Comparison of ENCODE assay signal across 17 cellular contexts in the genomic region with DNA sequence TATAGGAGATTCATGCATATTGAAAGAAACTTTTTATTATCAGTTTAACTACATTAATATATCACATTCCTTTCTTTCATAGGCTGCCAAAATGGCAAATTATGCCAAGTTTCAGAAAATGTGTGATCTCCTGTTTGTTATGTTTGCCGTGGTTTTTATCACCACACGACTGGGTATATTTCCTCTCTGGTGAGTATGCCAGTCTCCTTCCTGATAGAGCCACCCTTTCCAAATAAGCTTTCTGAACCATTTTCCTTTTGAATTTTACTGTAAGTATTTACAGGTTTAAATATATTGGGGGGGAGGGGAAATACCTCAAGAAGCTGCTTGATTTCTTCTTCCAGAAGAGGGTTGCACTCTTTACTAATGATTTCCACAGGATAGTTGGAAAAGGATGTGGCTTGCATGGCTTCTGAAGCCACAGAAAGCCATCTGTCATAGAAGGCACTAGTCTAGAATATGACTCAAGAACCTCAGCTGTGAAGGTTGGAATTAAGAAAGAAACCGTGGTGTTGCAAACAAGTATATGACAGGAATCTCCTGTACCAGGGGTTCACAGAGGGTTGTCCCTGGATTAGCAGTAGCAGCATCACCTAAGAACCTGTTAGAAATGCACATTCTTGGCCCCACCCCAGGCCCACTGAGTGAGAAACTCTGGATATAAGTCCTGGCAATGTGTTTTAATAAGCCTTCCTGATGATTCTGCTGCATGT.
A peak's percentile ranks its signal among the peaks of the same experiment; 100 is the strongest.
DNase-seq lines count a peak whose midpoint lies in the region; ATAC-seq, FAIRE-seq and TF ChIP-seq lines count a peak whose summit lies in the region.
"Had no signal": no experiment of that assay in that cellular context is flagged by ENCODE, and none has a peak within 500 bp of the region (broad histone marks: within the 10 kb centered on the region; RNA-seq: fewer than 3 reads in every experiment).

No MANE protein-coding gene starts in this region.

- no peaks in the 10 kb centered on the region for H3K9me2 ChIP-seq in PC-9 (ENCODE audit: insufficient read depth)

- H4K20me1 ChIP-seq in PC-9 (ENCODE audit: insufficient read depth) = no peaks in the 10 kb centered on the region

- CTCF ChIA-PET in CD4-positive, alpha-beta memory T cell (lab: Charles Lee; ENCODE audit: partially characterized antibody) = interaction anchor here (0.8 to 1.6 kb wide), 3 partner anchors 12 to 23 kb away, joined by 3 to 5 read pairs (median 4); no protein-coding TSS in a partner anchor
- CTCF ChIA-PET in CD8-positive, alpha-beta memory T cell (lab: Charles Lee) = no interaction called here
- CTCF ChIA-PET in PC-9 (lab: Charles Lee) = no interaction called here

- H3K27ac Mint-ChIP-seq in CD4-positive, alpha-beta memory T cell = peak overlapping the region in 4 of 7 donors; percentile 8 to 32 (median 25)
- H3K27ac Mint-ChIP-seq in CD8-positive, alpha-beta memory T cell = peak overlapping the region in 4 of 8 donors; percentile 1 to 80 (median 28)
- H3K27ac Mint-ChIP-seq: activated naive CD4-positive, alpha-beta T cell treated with anti-CD3 and anti-CD28 coated beads, Interleukin-2, amount 50 U/mL, for 24 hours had no signal

- peaks cover 3 to 6% of the 10 kb centered on the region in 2 donors for H3K36me3 Mint-ChIP-seq in CD4-positive, alpha-beta memory T cell
- H3K36me3 Mint-ChIP-seq in CD8-positive, alpha-beta memory T cell = peaks cover 0 to 15% (median 3%) of the 10 kb centered on the region in 3 donors

- DNase-seq in CD4-positive, alpha-beta memory T cell = peak in 1 of 5 donors; percentile 1
- DNase-seq in GM19239 (ENCODE audit: insufficient read length, low spot score) (no peak), UCSD-AML1 (lab: John Stamatoyannopoulos, UW; ENCODE audit: unreplicated experiment) (peak; percentile 17), foreskin keratinocyte (peak; percentile 50 to 66), PC-9 (no peak), HUDEP-2 (lab: John Stamatoyannopoulos, UW; ENCODE audit: unreplicated experiment in 76 of 76) (no peak)
- DNase-seq in CD8-positive, alpha-beta memory T cell = no peak
- DNase-seq: DMS79; H7; NCI-H1417 treated with DMSO at 0.1 percent for 48 hours; NK-92 treated with Interleukin-12 subunit alpha and Interleukin-12 subunit beta, amount 100 ng/mL, for 24 hours; occipital lobe; SHP77; sigmoid colon; stimulated activated naive CD4-positive, alpha-beta T cell had no signal

- intact Hi-C loops in CD4-positive, alpha-beta memory T cell (cut with micrococcal nuclease) = loop anchor here (5.0 kb wide), 1 partner anchor 34 kb away; no protein-coding TSS in a partner anchor
- intact Hi-C loops in PC-9 (cut with micrococcal nuclease; ENCODE audit: unreplicated experiment) = no loop called here

- ATAC-seq in foreskin keratinocyte = peak; percentile 58

- H3K9me3 Mint-ChIP-seq in CD4-positive, alpha-beta memory T cell = no peaks in the 10 kb centered on the region
- H3K9me3 Mint-ChIP-seq in CD8-positive, alpha-beta memory T cell = no peaks in the 10 kb centered on the region
- H3K9me3 Mint-ChIP-seq: activated naive CD4-positive, alpha-beta T cell treated with anti-CD3 and anti-CD28 coated beads, Interleukin-2, amount 50 U/mL, for 24 hours had no signal

- no peak overlapping the region for H3K27ac ChIP-seq in CD4-positive, alpha-beta memory T cell (ENCODE audit: low read depth, low read length)
- H3K27ac ChIP-seq in foreskin keratinocyte (peak overlapping the region; percentile 18), PC-9 (no peak overlapping the region)
- no peak overlapping the region for H3K27ac ChIP-seq in CD8-positive, alpha-beta memory T cell (ENCODE audit: low read depth, low read length)
- H3K27ac ChIP-seq: sigmoid colon, vagina had no signal

- no peak overlapping the region for H3K4me3 ChIP-seq in CD4-positive, alpha-beta memory T cell (ENCODE audit: low read length in 2 of 2)
- no peak overlapping the region for H3K4me3 ChIP-seq in CD8-positive, alpha-beta memory T cell (ENCODE audit: low read length)
- no peak overlapping the region for H3K4me3 ChIP-seq in PC-9
- H3K4me3 ChIP-seq: sigmoid colon, vagina had no signal

- no peaks in the 10 kb centered on the region for H3K79me2 ChIP-seq in PC-9 (ENCODE audit: low read depth)

- peaks cover 14% of the 10 kb centered on the region for H3K4me1 ChIP-seq in CD4-positive, alpha-beta memory T cell (ENCODE audit: insufficient read depth, low read length)
- peaks cover 22% of the 10 kb centered on the region for H3K4me1 ChIP-seq in foreskin keratinocyte
- peaks cover 11% of the 10 kb centered on the region for H3K4me1 ChIP-seq in CD8-positive, alpha-beta memory T cell (ENCODE audit: insufficient read depth, low read length)
- H3K4me1 ChIP-seq in PC-9 (replicated peaks; ENCODE audit: insufficient read depth) = no peaks in the 10 kb centered on the region
- H3K4me1 ChIP-seq: sigmoid colon, vagina had no signal

- peaks cover 12 to 29% (median 20%) of the 10 kb centered on the region in 4 donors for H3K4me1 Mint-ChIP-seq in CD4-positive, alpha-beta memory T cell
- H3K4me1 Mint-ChIP-seq in CD8-positive, alpha-beta memory T cell = peaks cover 19 to 23% (median 19%) of the 10 kb centered on the region in 3 donors

- H3K27me3 ChIP-seq in CD4-positive, alpha-beta memory T cell (ENCODE audit: insufficient read depth, low read length) = no peaks in the 10 kb centered on the region
- H3K27me3 ChIP-seq in foreskin keratinocyte (no peaks in the 10 kb centered on the region), PC-9 (ENCODE audit: insufficient read depth, low read depth) (no peaks in the 10 kb centered on the region)
- no peaks in the 10 kb centered on the region for H3K27me3 ChIP-seq in CD8-positive, alpha-beta memory T cell (ENCODE audit: insufficient read depth, low read length, poor library complexity, severe bottlenecking)
- H3K27me3 ChIP-seq: sigmoid colon, vagina had no signal

- BruUV-seq in PC-9 (replicated peaks; lab: Mats Ljungman, UMichigan) = no TSS peak

- H3K4me2 ChIP-seq in PC-9 = no peak overlapping the region

- H3K36me3 ChIP-seq in CD4-positive, alpha-beta memory T cell (ENCODE audit: insufficient read depth, low read length) = no peaks in the 10 kb centered on the region
- H3K36me3 ChIP-seq in CD8-positive, alpha-beta memory T cell (ENCODE audit: insufficient read depth, low read length) = peaks cover 3% of the 10 kb centered on the region
- H3K36me3 ChIP-seq in PC-9 (ENCODE audit: low read depth) = no peaks in the 10 kb centered on the region
- H3K36me3 ChIP-seq: sigmoid colon, vagina had no signal

- no peaks in the 10 kb centered on the region for H3F3A ChIP-seq in PC-9 (ENCODE audit: insufficient read depth, low read depth)

- H2AFZ ChIP-seq in PC-9 = no peak overlapping the region

- POLR2A ChIA-PET in CD4-positive, alpha-beta memory T cell (lab: Charles Lee; ENCODE audit: partially characterized antibody) = interaction anchor here (0.9 kb wide), 2 partner anchors 10 to 34 kb away, joined by 3 to 4 read pairs; no protein-coding TSS in a partner anchor
- POLR2A ChIA-PET in CD8-positive, alpha-beta memory T cell (lab: Charles Lee) = no interaction called here
- POLR2A ChIA-PET in PC-9 (lab: Charles Lee; ENCODE audit: unreplicated experiment) = no interaction called here

- no peaks in the 10 kb centered on the region for H3K9me3 ChIP-seq in CD4-positive, alpha-beta memory T cell (ENCODE audit: control insufficient read depth in 1 of 2, low read length in 2 of 2)
- H3K9me3 ChIP-seq in CD8-positive, alpha-beta memory T cell (ENCODE audit: low read length) = no peaks in the 10 kb centered on the region
- no peaks in the 10 kb centered on the region for H3K9me3 ChIP-seq in PC-9 (ENCODE audit: insufficient read depth, low read depth)
- H3K9me3 ChIP-seq: sigmoid colon, vagina had no signal

- peak; percentile 61 for FAIRE-seq in GM19239 (lab: Jason Lieb, UNC)

- H3K4me3 Mint-ChIP-seq in CD4-positive, alpha-beta memory T cell = peak overlapping the region in 3 of 8 donors; percentile 19 to 24 (median 22)
- peak overlapping the region in 1 of 7 donors; percentile 3 for H3K4me3 Mint-ChIP-seq in CD8-positive, alpha-beta memory T cell
- H3K4me3 Mint-ChIP-seq: activated naive CD4-positive, alpha-beta T cell treated with anti-CD3 and anti-CD28 coated beads, Interleukin-2, amount 50 U/mL, for 24 hours had no signal

- no peaks in the 10 kb centered on the region for H3K27me3 Mint-ChIP-seq in CD4-positive, alpha-beta memory T cell
- no peaks in the 10 kb centered on the region for H3K27me3 Mint-ChIP-seq in CD8-positive, alpha-beta memory T cell
- H3K27me3 Mint-ChIP-seq: activated naive CD4-positive, alpha-beta T cell treated with anti-CD3 and anti-CD28 coated beads, Interleukin-2, amount 50 U/mL, for 24 hours had no signal

- TF ChIP-seq CTCF in foreskin keratinocyte (conservative IDR thresholded peaks at IDR 0.05) (no peak), PC-9 (conservative IDR thresholded peaks at IDR 0.05) (no peak)

Comparison
In these comparisons a context has a peak if more than half of its experiments do, and no peak if none do; other contexts are left out.
1. DNase-seq: peak in UCSD-AML1 (single experiment) and foreskin keratinocyte (2 of 2); none in GM19239 (single experiment), CD8-positive, alpha-beta memory T cell (0 of 5), PC-9 (0 of 2) and HUDEP-2 (0 of 76).